In genomic region chr18:41320090-41320489, GRCh38 we compare ENCODE assay signal across 24 cellular contexts.
A peak's percentile ranks its signal among the peaks of the same experiment; 100 is the strongest.
DNase-seq lines count a peak whose midpoint lies in the region; ATAC-seq and TF ChIP-seq lines count a peak whose summit lies in the region.
"Had no signal": no experiment of that assay in that cellular context is flagged by ENCODE, and none has a peak within 500 bp of the region (broad histone marks: within the 10 kb centered on the region; RNA-seq: fewer than 3 reads in every experiment).

No MANE protein-coding gene starts in this region.

- ATAC-seq in foreskin keratinocyte (peak; percentile 52), HG02938 (IDR thresholded peaks at IDR 0.05; ENCODE audit: unreplicated experiment) (no peak), HG03039 (IDR thresholded peaks at IDR 0.05; ENCODE audit: unreplicated experiment) (no peak)
- ATAC-seq: activated CD8-positive, alpha-beta memory T cell treated with anti-CD3 and anti-CD28 coated beads, Interleukin-2, amount 10 ng/mL, durations not matched to agents 7 days and 5 days; activated T-cell treated with anti-CD3 and anti-CD28 coated beads, Interleukin-2, amount 50 U/mL, for 4 hours; gastroesophageal sphincter; K562; left cardiac atrium had no signal

- DNase-seq in DMS153 (lab: John Stamatoyannopoulos, UW): peak; percentile 10
- no peak for DNase-seq in DMS153 treated with DMSO at 0.1 percent for 48 hours (lab: John Stamatoyannopoulos, UW; ENCODE audit: unreplicated experiment)
- peak; percentile 71 for DNase-seq in NCI-H526 treated with DMSO at 0.1 percent for 48 hours (lab: John Stamatoyannopoulos, UW)
- DNase-seq in foreskin keratinocyte: peak; percentile 51 to 81
- DNase-seq in renal cortical epithelial cell (ENCODE audit: low read depth): peak; percentile 2
- DNase-seq in cerebellar nuclear complex (lab: John Stamatoyannopoulos, UW): no peak
- DNase-seq: activated B cell treated with CpG ODN at 0.5 μM for 24 hours; activated CD8-positive, alpha-beta memory T cell treated with anti-CD3 and anti-CD28 coated beads, Interleukin-2, amount 10 ng/mL, durations not matched to agents 7 days and 5 days; activated gamma-delta T cell treated with Interleukin-2 at 50 U/mL for 16 hours; activated T-cell treated with anti-CD3 and anti-CD28 coated beads, Interleukin-2, amount 50 U/mL, for 4 hours; caudate nucleus; left cardiac atrium; NCI-H2081; NCI-H446 treated with DMSO at 0.1 percent for 48 hours; stimulated activated naive CD4-positive, alpha-beta T cell; T-helper 1 cell had no signal

- peak overlapping the region; percentile 38 for H3K27ac ChIP-seq in foreskin keratinocyte
- H3K27ac ChIP-seq: 22Rv1, gastroesophageal sphincter, right atrium auricular region, SK-N-MC had no signal

- H3K4me1 ChIP-seq in foreskin keratinocyte: peaks cover 34% of the 10 kb centered on the region
- H3K4me1 ChIP-seq: gastroesophageal sphincter, HAP-1, right atrium auricular region had no signal

- no peaks in the 10 kb centered on the region for H3K27me3 ChIP-seq in foreskin keratinocyte
- H3K27me3 ChIP-seq: gastroesophageal sphincter, right atrium auricular region had no signal

- no peak for TF ChIP-seq CTCF in foreskin keratinocyte (conservative IDR thresholded peaks at IDR 0.05)

Comparison
In these comparisons a context has a peak if more than half of its experiments do, and no peak if none do; other contexts are left out.
1. DNase-seq: peak in DMS153 (single experiment), NCI-H526 treated with DMSO at 0.1 percent for 48 hours (single experiment), foreskin keratinocyte (2 of 2) and renal cortical epithelial cell (single experiment); none in DMS153 treated with DMSO at 0.1 percent for 48 hours (single experiment) and cerebellar nuclear complex (0 of 2).